19 cellular contexts compared by ENCODE assay signal in genomic region chr13:99450416-99450815, GRCh38.
"Had no signal": no experiment of that assay in that cellular context is flagged by ENCODE, and none has a peak within 500 bp of the region (broad histone marks: within the 10 kb centered on the region; RNA-seq: fewer than 3 reads in every experiment).

No MANE protein-coding gene starts in this region.

- H3K36me3 ChIP-seq: gastrocnemius medialis, heart right ventricle, lower lobe of right lung, suprapubic skin, thyroid gland, upper lobe of left lung, uterus had no signal

- H3K27me3 ChIP-seq: suprapubic skin, thyroid gland, upper lobe of left lung, uterus had no signal

- H3K4me1 Mint-ChIP-seq: memory B cell had no signal

- H3K27ac ChIP-seq: gastrocnemius medialis, heart right ventricle, lower lobe of right lung, skin epidermis, suprapubic skin, thyroid gland, upper lobe of left lung, uterus had no signal

- H3K27ac Mint-ChIP-seq: memory B cell, mesothelial cell of epicardium, nephron progenitor cell had no signal

- H3K4me3 Mint-ChIP-seq: memory B cell, mesothelial cell of epicardium, nephron progenitor cell had no signal

- H3K4me1 ChIP-seq: gastrocnemius medialis, heart right ventricle, lower lobe of right lung, suprapubic skin, thyroid gland, upper lobe of left lung, uterus had no signal

- H3K9me3 ChIP-seq: lower lobe of right lung, suprapubic skin, thyroid gland, upper lobe of left lung, uterus had no signal

- H3K4me3 ChIP-seq: gastrocnemius medialis, heart right ventricle, lower lobe of right lung, skin epidermis, suprapubic skin, thyroid gland, upper lobe of left lung, uterus had no signal

- DNase-seq: cortex of kidney; effector memory CD4-positive, alpha-beta T cell; gastrocnemius medialis; heart right ventricle; hypothalamus; kidney glomerular epithelial cell; lower lobe of right lung; nephron progenitor cell; posterior cingulate gyrus; stimulated activated CD4-positive, alpha-beta T cell treated with anti-CD3 and anti-CD28 coated beads, Interleukin-2, amount 100 ng/mL, for 24 hours; stimulated activated CD4-positive, alpha-beta T cell treated with anti-CD3 and anti-CD28 coated beads, Interleukin-4, amount 100 ng/mL, for 4 hours; stimulated activated naive CD4-positive, alpha-beta T cell treated with Interleukin-2 at 50 U/mL for 16 hours; thyroid gland; upper lobe of left lung; uterus had no signal
